Comparison of ENCODE assay signal across 8 cellular contexts in genomic region chr2:45889620-45890019, GRCh38.
DNase-seq lines count a peak whose midpoint lies in the region; ATAC-seq and TF ChIP-seq lines count a peak whose summit lies in the region.

No MANE protein-coding gene starts in this region.

- no peak overlapping the region for H3K4me3 ChIP-seq in BLaER1
- peak overlapping the region in 1 of 4 donors; percentile 2 for H3K4me3 ChIP-seq in esophagus squamous epithelium

- H3K4me2 ChIP-seq in BLaER1, result peak overlapping the region; percentile 75

- no peak overlapping the region for H3K27ac ChIP-seq in BLaER1
- peak overlapping the region in 3 of 4 donors; percentile 42 to 67 (median 55) for H3K27ac ChIP-seq in esophagus squamous epithelium

- no peak for TF ChIP-seq CTCF in esophagus squamous epithelium (IDR thresholded peaks at IDR 0.05)

- TF ChIP-seq POLR2A in esophagus squamous epithelium (IDR thresholded peaks at IDR 0.05), result no peak

- peaks cover 99% of the 10 kb centered on the region for H4K20me1 ChIP-seq in BLaER1

- H3K9ac ChIP-seq in BLaER1, result no peak overlapping the region

- H3K9me3 ChIP-seq in BLaER1 (no peaks in the 10 kb centered on the region), esophagus squamous epithelium (no peaks in the 10 kb centered on the region)

- H3K36me3 ChIP-seq in BLaER1 (peaks cover 15% of the 10 kb centered on the region; the same call in 1 of the 2 replicates), esophagus squamous epithelium (no peaks in the 10 kb centered on the region)

- intact Hi-C loops in esophagus squamous epithelium (cut with DNase I), result no loop called here
- intact Hi-C loops in head of caudate nucleus (cut with DNase I), result no loop called here

- peaks cover 86% of the 10 kb centered on the region for H3K4me1 ChIP-seq in BLaER1
- peaks cover 26 to 73% (median 35%) of the 10 kb centered on the region in 3 donors for H3K4me1 ChIP-seq in esophagus squamous epithelium

- 83 to 91% methylated on average over 4 of the region's 4 CpGs for WGBS in esophagus squamous epithelium, 2 donors

- ATAC-seq in GM18511 (IDR thresholded peaks at IDR 0.05; ENCODE audit: unreplicated experiment), result peak; percentile 62
- ATAC-seq in HG03045 (IDR thresholded peaks at IDR 0.05; ENCODE audit: unreplicated experiment), result peak; percentile 42
- no peak for ATAC-seq in HG03469 (IDR thresholded peaks at IDR 0.05; ENCODE audit: unreplicated experiment)

- H3K27me3 ChIP-seq in BLaER1, result no peaks in the 10 kb centered on the region
- no peaks in the 10 kb centered on the region for H3K27me3 ChIP-seq in esophagus squamous epithelium

- DNase-seq in esophagus squamous epithelium (lab: John Stamatoyannopoulos, UW), result no peak
- no peak for DNase-seq in Ammon's horn (ENCODE audit: low spot score)
- no peak for DNase-seq in head of caudate nucleus
- no peak for DNase-seq in NCI-H2081 (lab: John Stamatoyannopoulos, UW)
